2 cellular contexts compared by ENCODE assay signal in genomic region chr2:111712361-111712760, GRCh38.
TF ChIP-seq lines count a peak whose summit lies in the region.

No MANE protein-coding gene starts in this region.

TF ChIP-seq in WTC11, 78 proteins besides CTCF, POLR2A, EP300 and RAD21:
- TF ChIP-seq GRHL2 (CRISPR knock-in tag; IDR thresholded peaks at IDR 0.05; ENCODE audit: insufficient replicate concordance, severe bottlenecking) (no peak), ZNF219 (CRISPR knock-in tag; IDR thresholded peaks at IDR 0.05; ENCODE audit: borderline replicate concordance) (no peak), ARID4B (CRISPR knock-in tag; IDR thresholded peaks at IDR 0.05; ENCODE audit: borderline replicate concordance) (no peak), ATF3 (CRISPR knock-in tag; conservative IDR thresholded peaks at IDR 0.05) (no peak)
TF ChIP-seq in WTC11: peak in this region for 0.

TF ChIP-seq in H1, 55 proteins besides CTCF, POLR2A, EP300 and RAD21:
- TF ChIP-seq JUN (IDR thresholded peaks at IDR 0.05; ENCODE audit: low read depth, low read length), result no peak
- no peak for TF ChIP-seq RBBP5 (IDR thresholded peaks at IDR 0.05; ENCODE audit: borderline replicate concordance, low read depth, low read length)
- TF ChIP-seq PHF8 (conservative IDR thresholded peaks at IDR 0.05; ENCODE audit: low read depth, low read length), result no peak
- no peak for TF ChIP-seq HDAC2 (IDR thresholded peaks at IDR 0.05; ENCODE audit: borderline replicate concordance in 1 of 2, low read depth in 2 of 2, low read length in 2 of 2)
- no peak for TF ChIP-seq ASH2L (IDR thresholded peaks at IDR 0.05; ENCODE audit: low read length)
- no peak for TF ChIP-seq CREB1 (IDR thresholded peaks at IDR 0.05)
- no peak for TF ChIP-seq SAP30 (IDR thresholded peaks at IDR 0.05; ENCODE audit: insufficient read depth, insufficient replicate concordance, low read length)
- no peak for TF ChIP-seq SP4 (IDR thresholded peaks at IDR 0.05; ENCODE audit: low read length)
- no peak for TF ChIP-seq TEAD4 (IDR thresholded peaks at IDR 0.05; ENCODE audit: low read depth, low read length)
- no peak for TF ChIP-seq GTF2F1 (IDR thresholded peaks at IDR 0.05; ENCODE audit: borderline replicate concordance, low read depth, low read length)
- no peak for TF ChIP-seq CHD7 (IDR thresholded peaks at IDR 0.05; ENCODE audit: insufficient replicate concordance, low read length)
